In genomic region chr2:9655441-9656269, GRCh38 we compare ENCODE assay signal across 8 cellular contexts. TPM values are rescaled to one million over a fixed set of nuclear protein-coding genes. Genes with fewer than 3 reads are reported as not detected.
A peak's percentile ranks its signal among the peaks of the same experiment; 100 is the strongest.
DNase-seq lines count a peak whose midpoint lies in the region; ATAC-seq, FAIRE-seq and TF ChIP-seq lines count a peak whose summit lies in the region.

No MANE protein-coding gene starts in this region.

- peaks cover 51% of the 10 kb centered on the region for H3K4me1 Mint-ChIP-seq in activated T-helper 1 cell treated with anti-CD3 and anti-CD28 coated beads, Interleukin-12 subunit alpha, Interleukin-12 subunit beta, Interleukin-2, Interleukin-4 antibody, amounts not matched to agents 30 ng/mL and 10 ng/mL and 1 ng/mL, durations not matched to agents 14 hours and 24 hours and 36 hours (ENCODE audit: low read depth)

- H3K27ac ChIP-seq in gastrocnemius medialis (no peak overlapping the region), Karpas-422 (ENCODE audit: low read length) (no peak overlapping the region)

- H3K36me3 ChIP-seq in gastrocnemius medialis: no peaks in the 10 kb centered on the region
- no peaks in the 10 kb centered on the region for H3K36me3 ChIP-seq in Karpas-422 (ENCODE audit: insufficient read depth, low read length)

- no peak overlapping the region for H3K9ac ChIP-seq in Karpas-422 (ENCODE audit: low read length)

- no peaks in the 10 kb centered on the region for H3K27me3 ChIP-seq in gastrocnemius medialis
- no peaks in the 10 kb centered on the region for H3K27me3 ChIP-seq in Karpas-422 (ENCODE audit: low read length)

- H3K27ac Mint-ChIP-seq in activated T-helper 1 cell treated with anti-CD3 and anti-CD28 coated beads, Interleukin-12 subunit alpha, Interleukin-12 subunit beta, Interleukin-2, Interleukin-4 antibody, amounts not matched to agents 30 ng/mL and 10 ng/mL and 1 ng/mL, durations not matched to agents 14 hours and 24 hours and 36 hours: peak overlapping the region; percentile 91

- ATAC-seq in HG03378 (IDR thresholded peaks at IDR 0.05; ENCODE audit: unreplicated experiment) (peak; percentile 41), gastrocnemius medialis (no peak), left colon (no peak)

- H2AFZ ChIP-seq in Karpas-422 (ENCODE audit: low read length): no peak overlapping the region

- H3K4me1 ChIP-seq in gastrocnemius medialis: no peaks in the 10 kb centered on the region
- peaks cover 11% of the 10 kb centered on the region for H3K4me1 ChIP-seq in Karpas-422 (ENCODE audit: low read length)

- TF ChIP-seq POLR2A in GM12892 (IDR thresholded peaks at IDR 0.05; ENCODE audit: low read depth, low read length) (no peak), gastrocnemius medialis (IDR thresholded peaks at IDR 0.05) (no peak)

- peak; percentile 46 for FAIRE-seq in GM12892 (lab: Jason Lieb, UNC)

- DNase-seq in GM12892 (ENCODE audit: insufficient read length): no peak
- DNase-seq in activated T-helper 1 cell treated with anti-CD3 and anti-CD28 coated beads, Interleukin-12 subunit alpha, Interleukin-12 subunit beta, Interleukin-2, Interleukin-4 antibody, amounts not matched to agents 30 ng/mL and 10 ng/mL and 1 ng/mL, durations not matched to agents 14 hours and 24 hours and 36 hours (ENCODE audit: low spot score): peak; percentile 64
- DNase-seq in stimulated activated CD4-positive, alpha-beta T cell treated with anti-CD3 and anti-CD28 coated beads, Interleukin-15, amount 100 ng/mL, for 48 hours (ENCODE audit: low read depth in 2 of 2): peak; percentile 61 to 73
- DNase-seq in OCI-M2 (lab: John Stamatoyannopoulos, UW; ENCODE audit: unreplicated experiment): no peak
- DNase-seq in gastrocnemius medialis: no peak
- no peak for DNase-seq in left colon
- DNase-seq in Karpas-422: no peak

- H3K9me2 ChIP-seq in Karpas-422 (replicated peaks; ENCODE audit: insufficient read depth, low read length): no peaks in the 10 kb centered on the region

- H3K4me3 Mint-ChIP-seq in activated T-helper 1 cell treated with anti-CD3 and anti-CD28 coated beads, Interleukin-12 subunit alpha, Interleukin-12 subunit beta, Interleukin-2, Interleukin-4 antibody, amounts not matched to agents 30 ng/mL and 10 ng/mL and 1 ng/mL, durations not matched to agents 14 hours and 24 hours and 36 hours: peak overlapping the region; percentile 35

- no peak overlapping the region for H3K4me3 ChIP-seq in gastrocnemius medialis
- H3K4me3 ChIP-seq in Karpas-422 (ENCODE audit: low read length): no peak overlapping the region

- in situ Hi-C loops in gastrocnemius medialis (cut with MboI; ENCODE audit: low sequenced_read_pairs in 4 of 4): no loop called here

- no peak for TF ChIP-seq CTCF in gastrocnemius medialis (IDR thresholded peaks at IDR 0.05 in 4 of 5, conservative IDR thresholded peaks at IDR 0.05 in 1 of 5)

- intact Hi-C loops in activated T-helper 1 cell treated with anti-CD3 and anti-CD28 coated beads, Interleukin-12 subunit alpha, Interleukin-12 subunit beta, Interleukin-2, Interleukin-4 antibody, amounts not matched to agents 30 ng/mL and 10 ng/mL and 1 ng/mL, durations not matched to agents 14 hours and 24 hours and 36 hours (cut with micrococcal nuclease): loop anchor here (1.0 to 10.0 kb wide), 15 partner anchors 14 to 975 kb away; partner anchors contain the start of gene RRM2
- intact Hi-C loops in gastrocnemius medialis (cut with DNase I; ENCODE audit: low total_unique reads): no loop called here
- intact Hi-C loops in left colon (cut with DNase I, micrococcal nuclease): no loop called here

- H3K9me3 ChIP-seq in gastrocnemius medialis (no peaks in the 10 kb centered on the region), Karpas-422 (ENCODE audit: low read length) (no peaks in the 10 kb centered on the region)

- H3K79me2 ChIP-seq in Karpas-422 (ENCODE audit: low read length): no peaks in the 10 kb centered on the region

- peaks cover 2% of the 10 kb centered on the region for H3K36me3 Mint-ChIP-seq in activated T-helper 1 cell treated with anti-CD3 and anti-CD28 coated beads, Interleukin-12 subunit alpha, Interleukin-12 subunit beta, Interleukin-2, Interleukin-4 antibody, amounts not matched to agents 30 ng/mL and 10 ng/mL and 1 ng/mL, durations not matched to agents 14 hours and 24 hours and 36 hours (ENCODE audit: low read depth)

- H3K4me2 ChIP-seq in Karpas-422 (ENCODE audit: low read depth, low read length, poor library complexity, severe bottlenecking): no peak overlapping the region

- H3K27me3 Mint-ChIP-seq in activated T-helper 1 cell treated with anti-CD3 and anti-CD28 coated beads, Interleukin-12 subunit alpha, Interleukin-12 subunit beta, Interleukin-2, Interleukin-4 antibody, amounts not matched to agents 30 ng/mL and 10 ng/mL and 1 ng/mL, durations not matched to agents 14 hours and 24 hours and 36 hours (ENCODE audit: insufficient read depth): peaks cover 3% of the 10 kb centered on the region

- H3K9me3 Mint-ChIP-seq in activated T-helper 1 cell treated with anti-CD3 and anti-CD28 coated beads, Interleukin-12 subunit alpha, Interleukin-12 subunit beta, Interleukin-2, Interleukin-4 antibody, amounts not matched to agents 30 ng/mL and 10 ng/mL and 1 ng/mL, durations not matched to agents 14 hours and 24 hours and 36 hours: no peaks in the 10 kb centered on the region

- H4K20me1 ChIP-seq in Karpas-422 (ENCODE audit: insufficient read depth, low read depth, low read length): no peaks in the 10 kb centered on the region

RNA-seq across cellular contexts. Expression of gene YWHAQ, which starts 24.9 kb away (rescaled TPM):
- 264 TPM for polyA plus RNA-seq in GM12892 (2012; ENCODE audit: missing spikeins)
- 290 and 311 TPM in 2 replicates for total RNA-seq in activated T-helper 1 cell treated with anti-CD3 and anti-CD28 coated beads, Interleukin-12 subunit alpha, Interleukin-12 subunit beta, Interleukin-2, Interleukin-4 antibody, amounts not matched to agents 30 ng/mL and 10 ng/mL and 1 ng/mL, durations not matched to agents 14 hours and 24 hours and 36 hours
- total RNA-seq in gastrocnemius medialis (10 to 100 TPM; 40.3 to 63.7 (median 48.4) TPM), left colon (100 to 1,000 TPM; 163 to 227 TPM)
- total RNA-seq in Karpas-422 (2014; rRNA removed; shearing (Covaris generic); ENCODE audit: low replicate concordance): 112 and 189 TPM in 2 replicates

Comparison
In these comparisons a context has a peak if more than half of its experiments do, and no peak if none do; other contexts are left out.
1. DNase-seq: peak in activated T-helper 1 cell treated with anti-CD3 and anti-CD28 coated beads, Interleukin-12 subunit alpha, Interleukin-12 subunit beta, Interleukin-2, Interleukin-4 antibody, amounts not matched to agents 30 ng/mL and 10 ng/mL and 1 ng/mL, durations not matched to agents 14 hours and 24 hours and 36 hours (single experiment) and stimulated activated CD4-positive, alpha-beta T cell treated with anti-CD3 and anti-CD28 coated beads, Interleukin-15, amount 100 ng/mL, for 48 hours (2 of 2); none in GM12892 (single experiment), OCI-M2 (single experiment), gastrocnemius medialis (0 of 2), left colon (0 of 2) and Karpas-422 (single experiment).